Comparison of ENCODE assay signal across 1 cellular context in the genomic region with DNA sequence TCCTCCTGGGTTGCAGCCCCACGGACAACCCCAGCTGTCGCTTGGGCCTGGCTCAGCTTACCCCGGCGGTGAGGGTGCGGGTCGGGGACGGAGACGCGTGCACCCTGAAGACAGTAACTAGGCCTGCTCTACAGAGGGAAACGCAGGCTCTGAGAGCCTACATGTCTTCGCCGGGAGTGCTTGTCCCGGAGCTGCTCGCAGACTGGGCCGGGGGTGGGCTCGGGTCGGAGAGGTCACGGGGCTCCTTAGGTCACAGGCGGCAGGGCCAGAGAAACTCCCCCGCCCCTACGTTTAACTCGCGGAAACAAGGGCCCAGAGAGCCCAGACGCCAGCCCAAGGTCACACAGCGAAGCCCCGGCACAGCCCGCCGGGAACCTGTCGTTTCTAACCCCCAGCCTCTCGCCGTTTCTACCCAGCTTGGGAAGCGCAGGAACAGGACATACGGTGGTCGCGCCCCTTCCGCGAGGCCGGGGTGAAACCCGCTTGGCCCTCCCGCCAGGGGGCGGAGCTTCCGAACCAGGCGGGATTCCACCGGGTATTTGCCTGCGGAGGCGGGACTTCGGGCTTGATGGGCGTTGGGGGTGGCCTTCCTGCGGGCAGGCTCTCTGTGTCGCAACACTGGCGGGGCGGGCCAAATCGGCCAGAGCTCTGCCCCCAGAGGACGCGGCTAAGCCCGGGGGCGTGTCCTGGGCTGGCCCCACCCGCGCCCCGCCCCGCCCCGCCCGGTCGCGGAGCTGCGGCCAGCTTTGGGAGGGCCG.
TF ChIP-seq lines count a peak whose summit lies in the region.

A gene with protein sequence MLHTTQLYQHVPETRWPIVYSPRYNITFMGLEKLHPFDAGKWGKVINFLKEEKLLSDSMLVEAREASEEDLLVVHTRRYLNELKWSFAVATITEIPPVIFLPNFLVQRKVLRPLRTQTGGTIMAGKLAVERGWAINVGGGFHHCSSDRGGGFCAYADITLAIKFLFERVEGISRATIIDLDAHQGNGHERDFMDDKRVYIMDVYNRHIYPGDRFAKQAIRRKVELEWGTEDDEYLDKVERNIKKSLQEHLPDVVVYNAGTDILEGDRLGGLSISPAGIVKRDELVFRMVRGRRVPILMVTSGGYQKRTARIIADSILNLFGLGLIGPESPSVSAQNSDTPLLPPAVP (plus strand): TSS at position 725 of the 758 bp plus-strand sequence. CDS start 42 bp downstream, outside the sequence.

TF ChIP-seq in K562, 482 proteins besides CTCF, POLR2A, EP300 and RAD21 (continued from another document and continues in another):
- TF ChIP-seq, protein P1, sequence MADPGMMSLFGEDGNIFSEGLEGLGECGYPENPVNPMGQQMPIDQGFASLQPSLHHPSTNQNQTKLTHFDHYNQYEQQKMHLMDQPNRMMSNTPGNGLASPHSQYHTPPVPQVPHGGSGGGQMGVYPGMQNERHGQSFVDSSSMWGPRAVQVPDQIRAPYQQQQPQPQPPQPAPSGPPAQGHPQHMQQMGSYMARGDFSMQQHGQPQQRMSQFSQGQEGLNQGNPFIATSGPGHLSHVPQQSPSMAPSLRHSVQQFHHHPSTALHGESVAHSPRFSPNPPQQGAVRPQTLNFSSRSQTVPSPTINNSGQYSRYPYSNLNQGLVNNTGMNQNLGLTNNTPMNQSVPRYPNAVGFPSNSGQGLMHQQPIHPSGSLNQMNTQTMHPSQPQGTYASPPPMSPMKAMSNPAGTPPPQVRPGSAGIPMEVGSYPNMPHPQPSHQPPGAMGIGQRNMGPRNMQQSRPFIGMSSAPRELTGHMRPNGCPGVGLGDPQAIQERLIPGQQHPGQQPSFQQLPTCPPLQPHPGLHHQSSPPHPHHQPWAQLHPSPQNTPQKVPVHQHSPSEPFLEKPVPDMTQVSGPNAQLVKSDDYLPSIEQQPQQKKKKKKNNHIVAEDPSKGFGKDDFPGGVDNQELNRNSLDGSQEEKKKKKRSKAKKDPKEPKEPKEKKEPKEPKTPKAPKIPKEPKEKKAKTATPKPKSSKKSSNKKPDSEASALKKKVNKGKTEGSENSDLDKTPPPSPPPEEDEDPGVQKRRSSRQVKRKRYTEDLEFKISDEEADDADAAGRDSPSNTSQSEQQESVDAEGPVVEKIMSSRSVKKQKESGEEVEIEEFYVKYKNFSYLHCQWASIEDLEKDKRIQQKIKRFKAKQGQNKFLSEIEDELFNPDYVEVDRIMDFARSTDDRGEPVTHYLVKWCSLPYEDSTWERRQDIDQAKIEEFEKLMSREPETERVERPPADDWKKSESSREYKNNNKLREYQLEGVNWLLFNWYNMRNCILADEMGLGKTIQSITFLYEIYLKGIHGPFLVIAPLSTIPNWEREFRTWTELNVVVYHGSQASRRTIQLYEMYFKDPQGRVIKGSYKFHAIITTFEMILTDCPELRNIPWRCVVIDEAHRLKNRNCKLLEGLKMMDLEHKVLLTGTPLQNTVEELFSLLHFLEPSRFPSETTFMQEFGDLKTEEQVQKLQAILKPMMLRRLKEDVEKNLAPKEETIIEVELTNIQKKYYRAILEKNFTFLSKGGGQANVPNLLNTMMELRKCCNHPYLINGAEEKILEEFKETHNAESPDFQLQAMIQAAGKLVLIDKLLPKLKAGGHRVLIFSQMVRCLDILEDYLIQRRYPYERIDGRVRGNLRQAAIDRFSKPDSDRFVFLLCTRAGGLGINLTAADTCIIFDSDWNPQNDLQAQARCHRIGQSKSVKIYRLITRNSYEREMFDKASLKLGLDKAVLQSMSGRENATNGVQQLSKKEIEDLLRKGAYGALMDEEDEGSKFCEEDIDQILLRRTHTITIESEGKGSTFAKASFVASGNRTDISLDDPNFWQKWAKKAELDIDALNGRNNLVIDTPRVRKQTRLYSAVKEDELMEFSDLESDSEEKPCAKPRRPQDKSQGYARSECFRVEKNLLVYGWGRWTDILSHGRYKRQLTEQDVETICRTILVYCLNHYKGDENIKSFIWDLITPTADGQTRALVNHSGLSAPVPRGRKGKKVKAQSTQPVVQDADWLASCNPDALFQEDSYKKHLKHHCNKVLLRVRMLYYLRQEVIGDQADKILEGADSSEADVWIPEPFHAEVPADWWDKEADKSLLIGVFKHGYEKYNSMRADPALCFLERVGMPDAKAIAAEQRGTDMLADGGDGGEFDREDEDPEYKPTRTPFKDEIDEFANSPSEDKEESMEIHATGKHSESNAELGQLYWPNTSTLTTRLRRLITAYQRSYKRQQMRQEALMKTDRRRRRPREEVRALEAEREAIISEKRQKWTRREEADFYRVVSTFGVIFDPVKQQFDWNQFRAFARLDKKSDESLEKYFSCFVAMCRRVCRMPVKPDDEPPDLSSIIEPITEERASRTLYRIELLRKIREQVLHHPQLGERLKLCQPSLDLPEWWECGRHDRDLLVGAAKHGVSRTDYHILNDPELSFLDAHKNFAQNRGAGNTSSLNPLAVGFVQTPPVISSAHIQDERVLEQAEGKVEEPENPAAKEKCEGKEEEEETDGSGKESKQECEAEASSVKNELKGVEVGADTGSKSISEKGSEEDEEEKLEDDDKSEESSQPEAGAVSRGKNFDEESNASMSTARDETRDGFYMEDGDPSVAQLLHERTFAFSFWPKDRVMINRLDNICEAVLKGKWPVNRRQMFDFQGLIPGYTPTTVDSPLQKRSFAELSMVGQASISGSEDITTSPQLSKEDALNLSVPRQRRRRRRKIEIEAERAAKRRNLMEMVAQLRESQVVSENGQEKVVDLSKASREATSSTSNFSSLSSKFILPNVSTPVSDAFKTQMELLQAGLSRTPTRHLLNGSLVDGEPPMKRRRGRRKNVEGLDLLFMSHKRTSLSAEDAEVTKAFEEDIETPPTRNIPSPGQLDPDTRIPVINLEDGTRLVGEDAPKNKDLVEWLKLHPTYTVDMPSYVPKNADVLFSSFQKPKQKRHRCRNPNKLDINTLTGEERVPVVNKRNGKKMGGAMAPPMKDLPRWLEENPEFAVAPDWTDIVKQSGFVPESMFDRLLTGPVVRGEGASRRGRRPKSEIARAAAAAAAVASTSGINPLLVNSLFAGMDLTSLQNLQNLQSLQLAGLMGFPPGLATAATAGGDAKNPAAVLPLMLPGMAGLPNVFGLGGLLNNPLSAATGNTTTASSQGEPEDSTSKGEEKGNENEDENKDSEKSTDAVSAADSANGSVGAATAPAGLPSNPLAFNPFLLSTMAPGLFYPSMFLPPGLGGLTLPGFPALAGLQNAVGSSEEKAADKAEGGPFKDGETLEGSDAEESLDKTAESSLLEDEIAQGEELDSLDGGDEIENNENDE (IDR thresholded peaks at IDR 0.05; ENCODE audit: low read depth, low read length), result no peak
- TF ChIP-seq RBM22 (IDR thresholded peaks at IDR 0.05; ENCODE audit: low read depth, low read length, poor library complexity, severe bottlenecking) (peak; percentile 40), MYC (IDR thresholded peaks at IDR 0.05; ENCODE audit: low read depth, low read length) (peak; percentile 12; the same call in 1 of the 2 replicates), MYC (CRISPR knock-in tag; IDR thresholded peaks at IDR 0.05; ENCODE audit: borderline replicate concordance, low read depth) (no peak), TOE1 (IDR thresholded peaks at IDR 0.05; ENCODE audit: borderline replicate concordance) (0 out of 2 replicates have a peak, but pooled peaks have one; percentile 73), TOE1 (CRISPR knock-in tag; IDR thresholded peaks at IDR 0.05; ENCODE audit: borderline replicate concordance, low read depth) (no peak), PHF20 (IDR thresholded peaks at IDR 0.05; ENCODE audit: partially characterized antibody) (peak; percentile 55), JUNB (CRISPR knock-in tag; conservative IDR thresholded peaks at IDR 0.05) (no peak), SRSF3 (IDR thresholded peaks at IDR 0.05; ENCODE audit: insufficient read depth, low read length) (no peak), ZNF124 (CRISPR knock-in tag; IDR thresholded peaks at IDR 0.05) (no peak), XRCC4 (IDR thresholded peaks at IDR 0.05; ENCODE audit: extremely low read depth, insufficient read depth, insufficient read length) (no peak), GABPB1 (CRISPR knock-in tag; IDR thresholded peaks at IDR 0.05) (peak; percentile 72), ZNF561 (CRISPR knock-in tag; conservative IDR thresholded peaks at IDR 0.05) (no peak), SAFB (IDR thresholded peaks at IDR 0.05; ENCODE audit: borderline replicate concordance, low read depth, low read length) (no peak), SUPT5H (IDR thresholded peaks at IDR 0.05) (peak; percentile 81), HDAC6 (IDR thresholded peaks at IDR 0.05; ENCODE audit: low read depth, low read length) (no peak), NELFE (IDR thresholded peaks at IDR 0.05; ENCODE audit: insufficient read depth, insufficient read length) (no peak), ZNF384 (IDR thresholded peaks at IDR 0.05; ENCODE audit: low read depth, low read length) (no peak), PTRF (tag; IDR thresholded peaks at IDR 0.05) (no peak), ZFX (CRISPR knock-in tag; IDR thresholded peaks at IDR 0.05) (peak; percentile 96), MCM3 (IDR thresholded peaks at IDR 0.05) (no peak), HDAC3 (IDR thresholded peaks at IDR 0.05; ENCODE audit: borderline replicate concordance, partially characterized antibody) (no peak), ZNF239 (CRISPR knock-in tag; IDR thresholded peaks at IDR 0.05) (no peak), SMC3 (conservative IDR thresholded peaks at IDR 0.05; ENCODE audit: insufficient read depth, low read depth, low read length) (no peak)
- TF ChIP-seq, protein P2, sequence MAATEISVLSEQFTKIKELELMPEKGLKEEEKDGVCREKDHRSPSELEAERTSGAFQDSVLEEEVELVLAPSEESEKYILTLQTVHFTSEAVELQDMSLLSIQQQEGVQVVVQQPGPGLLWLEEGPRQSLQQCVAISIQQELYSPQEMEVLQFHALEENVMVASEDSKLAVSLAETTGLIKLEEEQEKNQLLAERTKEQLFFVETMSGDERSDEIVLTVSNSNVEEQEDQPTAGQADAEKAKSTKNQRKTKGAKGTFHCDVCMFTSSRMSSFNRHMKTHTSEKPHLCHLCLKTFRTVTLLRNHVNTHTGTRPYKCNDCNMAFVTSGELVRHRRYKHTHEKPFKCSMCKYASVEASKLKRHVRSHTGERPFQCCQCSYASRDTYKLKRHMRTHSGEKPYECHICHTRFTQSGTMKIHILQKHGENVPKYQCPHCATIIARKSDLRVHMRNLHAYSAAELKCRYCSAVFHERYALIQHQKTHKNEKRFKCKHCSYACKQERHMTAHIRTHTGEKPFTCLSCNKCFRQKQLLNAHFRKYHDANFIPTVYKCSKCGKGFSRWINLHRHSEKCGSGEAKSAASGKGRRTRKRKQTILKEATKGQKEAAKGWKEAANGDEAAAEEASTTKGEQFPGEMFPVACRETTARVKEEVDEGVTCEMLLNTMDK (IDR thresholded peaks at IDR 0.05; ENCODE audit: borderline replicate concordance, insufficient read depth, low read depth, low read length, poor library complexity, severe bottlenecking), result peak; percentile 37
- TF ChIP-seq, protein P3, sequence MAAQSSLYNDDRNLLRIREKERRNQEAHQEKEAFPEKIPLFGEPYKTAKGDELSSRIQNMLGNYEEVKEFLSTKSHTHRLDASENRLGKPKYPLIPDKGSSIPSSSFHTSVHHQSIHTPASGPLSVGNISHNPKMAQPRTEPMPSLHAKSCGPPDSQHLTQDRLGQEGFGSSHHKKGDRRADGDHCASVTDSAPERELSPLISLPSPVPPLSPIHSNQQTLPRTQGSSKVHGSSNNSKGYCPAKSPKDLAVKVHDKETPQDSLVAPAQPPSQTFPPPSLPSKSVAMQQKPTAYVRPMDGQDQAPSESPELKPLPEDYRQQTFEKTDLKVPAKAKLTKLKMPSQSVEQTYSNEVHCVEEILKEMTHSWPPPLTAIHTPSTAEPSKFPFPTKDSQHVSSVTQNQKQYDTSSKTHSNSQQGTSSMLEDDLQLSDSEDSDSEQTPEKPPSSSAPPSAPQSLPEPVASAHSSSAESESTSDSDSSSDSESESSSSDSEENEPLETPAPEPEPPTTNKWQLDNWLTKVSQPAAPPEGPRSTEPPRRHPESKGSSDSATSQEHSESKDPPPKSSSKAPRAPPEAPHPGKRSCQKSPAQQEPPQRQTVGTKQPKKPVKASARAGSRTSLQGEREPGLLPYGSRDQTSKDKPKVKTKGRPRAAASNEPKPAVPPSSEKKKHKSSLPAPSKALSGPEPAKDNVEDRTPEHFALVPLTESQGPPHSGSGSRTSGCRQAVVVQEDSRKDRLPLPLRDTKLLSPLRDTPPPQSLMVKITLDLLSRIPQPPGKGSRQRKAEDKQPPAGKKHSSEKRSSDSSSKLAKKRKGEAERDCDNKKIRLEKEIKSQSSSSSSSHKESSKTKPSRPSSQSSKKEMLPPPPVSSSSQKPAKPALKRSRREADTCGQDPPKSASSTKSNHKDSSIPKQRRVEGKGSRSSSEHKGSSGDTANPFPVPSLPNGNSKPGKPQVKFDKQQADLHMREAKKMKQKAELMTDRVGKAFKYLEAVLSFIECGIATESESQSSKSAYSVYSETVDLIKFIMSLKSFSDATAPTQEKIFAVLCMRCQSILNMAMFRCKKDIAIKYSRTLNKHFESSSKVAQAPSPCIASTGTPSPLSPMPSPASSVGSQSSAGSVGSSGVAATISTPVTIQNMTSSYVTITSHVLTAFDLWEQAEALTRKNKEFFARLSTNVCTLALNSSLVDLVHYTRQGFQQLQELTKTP (IDR thresholded peaks at IDR 0.05; ENCODE audit: low read depth in 1 of 2, partially characterized antibody in 2 of 2), result no peak
- TF ChIP-seq, protein P4, sequence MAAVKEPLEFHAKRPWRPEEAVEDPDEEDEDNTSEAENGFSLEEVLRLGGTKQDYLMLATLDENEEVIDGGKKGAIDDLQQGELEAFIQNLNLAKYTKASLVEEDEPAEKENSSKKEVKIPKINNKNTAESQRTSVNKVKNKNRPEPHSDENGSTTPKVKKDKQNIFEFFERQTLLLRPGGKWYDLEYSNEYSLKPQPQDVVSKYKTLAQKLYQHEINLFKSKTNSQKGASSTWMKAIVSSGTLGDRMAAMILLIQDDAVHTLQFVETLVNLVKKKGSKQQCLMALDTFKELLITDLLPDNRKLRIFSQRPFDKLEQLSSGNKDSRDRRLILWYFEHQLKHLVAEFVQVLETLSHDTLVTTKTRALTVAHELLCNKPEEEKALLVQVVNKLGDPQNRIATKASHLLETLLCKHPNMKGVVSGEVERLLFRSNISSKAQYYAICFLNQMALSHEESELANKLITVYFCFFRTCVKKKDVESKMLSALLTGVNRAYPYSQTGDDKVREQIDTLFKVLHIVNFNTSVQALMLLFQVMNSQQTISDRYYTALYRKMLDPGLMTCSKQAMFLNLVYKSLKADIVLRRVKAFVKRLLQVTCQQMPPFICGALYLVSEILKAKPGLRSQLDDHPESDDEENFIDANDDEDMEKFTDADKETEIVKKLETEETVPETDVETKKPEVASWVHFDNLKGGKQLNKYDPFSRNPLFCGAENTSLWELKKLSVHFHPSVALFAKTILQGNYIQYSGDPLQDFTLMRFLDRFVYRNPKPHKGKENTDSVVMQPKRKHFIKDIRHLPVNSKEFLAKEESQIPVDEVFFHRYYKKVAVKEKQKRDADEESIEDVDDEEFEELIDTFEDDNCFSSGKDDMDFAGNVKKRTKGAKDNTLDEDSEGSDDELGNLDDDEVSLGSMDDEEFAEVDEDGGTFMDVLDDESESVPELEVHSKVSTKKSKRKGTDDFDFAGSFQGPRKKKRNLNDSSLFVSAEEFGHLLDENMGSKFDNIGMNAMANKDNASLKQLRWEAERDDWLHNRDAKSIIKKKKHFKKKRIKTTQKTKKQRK (IDR thresholded peaks at IDR 0.05; ENCODE audit: borderline replicate concordance, low read depth, low read length), result peak; percentile 45; the same call in 1 of the 2 replicates
- TF ChIP-seq, protein P5, sequence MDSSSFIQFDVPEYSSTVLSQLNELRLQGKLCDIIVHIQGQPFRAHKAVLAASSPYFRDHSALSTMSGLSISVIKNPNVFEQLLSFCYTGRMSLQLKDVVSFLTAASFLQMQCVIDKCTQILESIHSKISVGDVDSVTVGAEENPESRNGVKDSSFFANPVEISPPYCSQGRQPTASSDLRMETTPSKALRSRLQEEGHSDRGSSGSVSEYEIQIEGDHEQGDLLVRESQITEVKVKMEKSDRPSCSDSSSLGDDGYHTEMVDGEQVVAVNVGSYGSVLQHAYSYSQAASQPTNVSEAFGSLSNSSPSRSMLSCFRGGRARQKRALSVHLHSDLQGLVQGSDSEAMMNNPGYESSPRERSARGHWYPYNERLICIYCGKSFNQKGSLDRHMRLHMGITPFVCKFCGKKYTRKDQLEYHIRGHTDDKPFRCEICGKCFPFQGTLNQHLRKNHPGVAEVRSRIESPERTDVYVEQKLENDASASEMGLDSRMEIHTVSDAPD (CRISPR knock-in tag; IDR thresholded peaks at IDR 0.05), result 0 out of 2 replicates have a peak, but pooled peaks have one; percentile 41
